ENCODE assay signal across 17 cellular contexts in genomic region chr19:46191356-46191755, GRCh38. TPM values are rescaled to one million over a fixed set of nuclear protein-coding genes. Genes with fewer than 3 reads are reported as not detected.
A peak's percentile ranks its signal among the peaks of the same experiment; 100 is the strongest.
DNase-seq lines count a peak whose midpoint lies in the region; ATAC-seq, FAIRE-seq and TF ChIP-seq lines count a peak whose summit lies in the region.
"Had no signal": no experiment of that assay in that cellular context is flagged by ENCODE, and none has a peak within 500 bp of the region (broad histone marks: within the 10 kb centered on the region; RNA-seq: fewer than 3 reads in every experiment).

No MANE protein-coding gene starts in this region.

- H3K27ac Mint-ChIP-seq in astrocyte (ENCODE audit: unreplicated experiment) (peak overlapping the region; percentile 66), neural progenitor cell (peak overlapping the region; percentile 79)
- H3K27ac Mint-ChIP-seq: CD4-positive, CD25-positive, alpha-beta regulatory T cell had no signal

- in situ Hi-C loops in HepG2 (cut with HindIII; ENCODE audit: extremely low pct_ligation_motif_present, low pct_unique_long_range_greater_than_20kb) = loop anchor here (5.0 kb wide), 2 partner anchors 109 to 169 kb away; partner anchors contain the start of gene PGLYRP1

- H2AFZ ChIP-seq in HepG2 (ENCODE audit: low read length) (no peak overlapping the region), astrocyte (ENCODE audit: low read depth, low read length) (no peak overlapping the region), neural progenitor cell (replicated peaks) (no peak overlapping the region)

- H3K36me3 ChIP-seq in right lobe of liver (no peaks in the 10 kb centered on the region), HepG2 (replicated peaks in 1 of 2; ENCODE audit: control insufficient read depth in 1 of 2, insufficient read depth in 2 of 2, low read length in 2 of 2) (no peaks in the 10 kb centered on the region), astrocyte (ENCODE audit: insufficient read depth, low read length) (no peaks in the 10 kb centered on the region), neural progenitor cell (no peaks in the 10 kb centered on the region)
- H3K36me3 ChIP-seq: BLaER1 had no signal

- BruUV-seq in HepG2 (replicated peaks; lab: Mats Ljungman, UMichigan) = no TSS peak

- H3F3A ChIP-seq in neural progenitor cell (ENCODE audit: low read depth) = no peaks in the 10 kb centered on the region

- no peak overlapping the region for H3K4me3 Mint-ChIP-seq in astrocyte (ENCODE audit: unreplicated experiment)
- H3K4me3 Mint-ChIP-seq in neural progenitor cell = no peak overlapping the region
- H3K4me3 Mint-ChIP-seq: CD4-positive, CD25-positive, alpha-beta regulatory T cell had no signal

- H3K27me3 Mint-ChIP-seq in astrocyte (ENCODE audit: low read depth, unreplicated experiment) (peaks cover 9% of the 10 kb centered on the region), neural progenitor cell (ENCODE audit: insufficient read depth, low read depth) (peaks cover 7% of the 10 kb centered on the region)

- H3K9ac ChIP-seq in HepG2 (ENCODE audit: insufficient read depth, low read depth, low read length) = no peak overlapping the region
- no peak overlapping the region for H3K9ac ChIP-seq in astrocyte (ENCODE audit: low read length)
- H3K9ac ChIP-seq in neural progenitor cell = no peak overlapping the region
- H3K9ac ChIP-seq: BLaER1 had no signal

- H3K27me3 ChIP-seq in right lobe of liver = no peaks in the 10 kb centered on the region
- peaks cover 0 to 16% of the 10 kb centered on the region in 2 experiments; a peak in 3 of 5 replicates for H3K27me3 ChIP-seq in HepG2 (ENCODE audit: control insufficient read depth in 1 of 2, insufficient read depth in 2 of 2, low read length in 2 of 2)
- H3K27me3 ChIP-seq in astrocyte (ENCODE audit: insufficient read depth, low read length) = peaks cover 51% of the 10 kb centered on the region
- H3K27me3 ChIP-seq in neural progenitor cell = no peaks in the 10 kb centered on the region
- H3K27me3 ChIP-seq: BLaER1 had no signal

- WGBS in right lobe of liver (ENCODE audit: insufficient coverage, low coverage, low lambda C conversion rate, missing lambda C conversion rate) = 80% methylated on average over 4 of the region's 4 CpGs
- WGBS in HepG2 (ENCODE audit: low lambda C conversion rate) = 50% methylated on average over 4 of the region's 4 CpGs

- no peak for ATAC-seq in right lobe of liver
- no peak for ATAC-seq in HepG2
- no peak for ATAC-seq in GM19455 (IDR thresholded peaks at IDR 0.05; ENCODE audit: unreplicated experiment)
- ATAC-seq in left lobe of liver = no peak
- ATAC-seq: GM12878, HCT116 had no signal

- TF ChIP-seq CTCF in right lobe of liver (IDR thresholded peaks at IDR 0.05) (no peak), HepG2 (CRISPR knock-in tag; IDR thresholded peaks at IDR 0.05) (no peak), astrocyte (IDR thresholded peaks at IDR 0.05; ENCODE audit: insufficient read depth, low read depth, low read length) (no peak), neural progenitor cell (IDR thresholded peaks at IDR 0.05) (no peak)

- peaks cover 2% of the 10 kb centered on the region for H3K9me3 Mint-ChIP-seq in astrocyte (ENCODE audit: unreplicated experiment)
- no peaks in the 10 kb centered on the region for H3K9me3 Mint-ChIP-seq in neural progenitor cell

- H3K4me1 ChIP-seq in right lobe of liver (peaks cover 0 to 38% (median 15%) of the 10 kb centered on the region in 4 donors), HepG2 (ENCODE audit: insufficient read depth, low read length) (peaks cover 44% of the 10 kb centered on the region), astrocyte (ENCODE audit: insufficient read depth, low read length) (peaks cover 9% of the 10 kb centered on the region), neural progenitor cell (no peaks in the 10 kb centered on the region)
- H3K4me1 ChIP-seq: BLaER1 had no signal

- H3K36me3 Mint-ChIP-seq in astrocyte (ENCODE audit: low read depth, unreplicated experiment) (peaks cover 2% of the 10 kb centered on the region), neural progenitor cell (no peaks in the 10 kb centered on the region)
- H3K36me3 Mint-ChIP-seq: CD4-positive, CD25-positive, alpha-beta regulatory T cell had no signal

- H4K20me1 ChIP-seq in HepG2 (ENCODE audit: insufficient read depth, low read length) = peaks cover 3% of the 10 kb centered on the region; the same call in 1 of the 2 replicates
- no peaks in the 10 kb centered on the region for H4K20me1 ChIP-seq in astrocyte (ENCODE audit: insufficient read depth, low read length)
- H4K20me1 ChIP-seq in neural progenitor cell (ENCODE audit: low read depth) = no peaks in the 10 kb centered on the region
- H4K20me1 ChIP-seq: BLaER1 had no signal

- TF ChIP-seq RAD21 in HepG2 (CRISPR knock-in tag; IDR thresholded peaks at IDR 0.05) = no peak

- H3K9me3 ChIP-seq in right lobe of liver = no peaks in the 10 kb centered on the region
- no peaks in the 10 kb centered on the region for H3K9me3 ChIP-seq in HepG2 (ENCODE audit: low read length)
- H3K9me3 ChIP-seq in astrocyte (ENCODE audit: insufficient read depth, low read depth, low read length) = no peaks in the 10 kb centered on the region
- no peaks in the 10 kb centered on the region for H3K9me3 ChIP-seq in neural progenitor cell (ENCODE audit: low read depth)
- H3K9me3 ChIP-seq: BLaER1 had no signal

- no peaks in the 10 kb centered on the region for H3K79me2 ChIP-seq in HepG2 (ENCODE audit: insufficient read depth, low read length)
- no peaks in the 10 kb centered on the region for H3K79me2 ChIP-seq in astrocyte (ENCODE audit: insufficient read depth, low read length)
- no peaks in the 10 kb centered on the region for H3K79me2 ChIP-seq in neural progenitor cell (ENCODE audit: low read depth)

- no peak for DNase-seq in right lobe of liver
- DNase-seq in HepG2 (ENCODE audit: low spot score) = no peak
- DNase-seq in astrocyte (ENCODE audit: low read depth) = no peak
- DNase-seq in neural progenitor cell (ENCODE audit: low spot score) = no peak
- DNase-seq in central memory CD4-positive, alpha-beta T cell = no peak
- no peak for DNase-seq in left lobe of liver (ENCODE audit: low spot score)
- DNase-seq: CD4-positive, CD25-positive, alpha-beta regulatory T cell; DMS79; IMR-90; KG1 had no signal

- H3K4me2 ChIP-seq in HepG2 (ENCODE audit: low read depth, low read length) (no peak overlapping the region), astrocyte (ENCODE audit: low read length) (no peak overlapping the region), neural progenitor cell (no peak overlapping the region)
- H3K4me2 ChIP-seq: BLaER1 had no signal

- H3K27ac ChIP-seq in right lobe of liver (peak overlapping the region in 2 of 3 donors; percentile 94), HepG2 (ENCODE audit: extremely low read length, insufficient read depth, low read length) (no peak overlapping the region), astrocyte (ENCODE audit: low read depth, low read length) (no peak overlapping the region), neural progenitor cell (no peak overlapping the region)
- H3K27ac ChIP-seq: 22Rv1, BLaER1 had no signal

- FAIRE-seq in HepG2 (lab: Jason Lieb, UNC) = no peak
- no peak for FAIRE-seq in astrocyte (lab: Jason Lieb, UNC)
- FAIRE-seq: GM12878 had no signal

- TF ChIP-seq EP300 in HepG2 (IDR thresholded peaks at IDR 0.05; ENCODE audit: low read depth in 2 of 2, low read length in 2 of 2) = no peak
- TF ChIP-seq EP300 in HepG2 (CRISPR knock-in tag; IDR thresholded peaks at IDR 0.05; ENCODE audit: borderline replicate concordance) = no peak

- TF ChIP-seq POLR2A in right lobe of liver (IDR thresholded peaks at IDR 0.05) (no peak), HepG2 (IDR thresholded peaks at IDR 0.05; ENCODE audit: insufficient read depth in 1 of 2, low read depth in 2 of 2, low read length in 2 of 2) (no peak)

- POLR2A ChIA-PET in HepG2 (lab: Yijun Ruan, JAX) = no interaction called here

- CTCF ChIA-PET in HepG2 (lab: Yijun Ruan, JAX; ENCODE audit: low intra/inter-chr PET ratio, low total read pairs) = no interaction called here

- no peak overlapping the region for H3K4me3 ChIP-seq in right lobe of liver
- no peak overlapping the region for H3K4me3 ChIP-seq in HepG2 (replicated peaks in 1 of 3; ENCODE audit: insufficient read depth in 1 of 3, low read depth in 2 of 3, low read length in 3 of 3)
- no peak overlapping the region for H3K4me3 ChIP-seq in astrocyte (ENCODE audit: insufficient read depth, low read depth, low read length)
- H3K4me3 ChIP-seq in neural progenitor cell = no peak overlapping the region
- H3K4me3 ChIP-seq: BLaER1, GM12878 had no signal

- peaks cover 37% of the 10 kb centered on the region for H3K4me1 Mint-ChIP-seq in astrocyte (ENCODE audit: low read depth, unreplicated experiment)
- no peaks in the 10 kb centered on the region for H3K4me1 Mint-ChIP-seq in neural progenitor cell
- H3K4me1 Mint-ChIP-seq: CD4-positive, CD25-positive, alpha-beta regulatory T cell had no signal

- intact Hi-C loops in right lobe of liver (cut with DNase I) = no loop called here
- intact Hi-C loops in HepG2 (cut with micrococcal nuclease; ENCODE audit: unreplicated experiment) = no loop called here

RNA-seq across cellular contexts. Expression of gene IGFL1, which starts 38.2 kb away (rescaled TPM):
- total RNA-seq in right lobe of liver (not detected), HepG2 (2016; rRNA removed; fragmentation: Illumina TruSeq; extraction: Trizol) (not detected in 2 replicates), astrocyte (not detected in 2 replicates), neural progenitor cell (ENCODE audit: low replicate concordance) (not detected in 2 replicates), left lobe of liver (not detected)
- not detected in 2 replicates for total RNA-seq in HepG2 (2016; cell fraction: cytosol; rRNA removed; fragmentation: Illumina TruSeq; extraction: Trizol; ENCODE audit: low read depth)
- not detected in 2 replicates for total RNA-seq in HepG2 (2016; cell fraction: insoluble cytoplasmic fraction; rRNA removed; fragmentation: Illumina TruSeq; extraction: Trizol)
- not detected in 2 replicates for total RNA-seq in HepG2 (2016; cell fraction: membrane; rRNA removed; fragmentation: Illumina TruSeq; extraction: Trizol)
- not detected in 2 replicates for total RNA-seq in HepG2 (2016; cell fraction: nucleus; rRNA removed; fragmentation: Illumina TruSeq; extraction: Trizol)
- polyA plus RNA-seq in HepG2 (2011; rRNA removed) = not detected in 2 replicates
- polyA plus RNA-seq in HepG2 (2011; cell fraction: cytosol; rRNA removed) = not detected in 2 replicates
- polyA plus RNA-seq in HepG2 (2011; cell fraction: nucleus; rRNA removed) = not detected in 2 replicates
- polyA plus RNA-seq in HepG2 (2012) = not detected in 2 replicates
- not detected in 2 replicates for polyA plus RNA-seq in HepG2 (2016; cell fraction: cytosol; fragmentation: Illumina TruSeq; extraction: Trizol; ENCODE audit: low read depth)
- not detected in 2 replicates for polyA plus RNA-seq in HepG2 (2016; cell fraction: insoluble cytoplasmic fraction; fragmentation: Illumina TruSeq; extraction: Trizol; ENCODE audit: low read depth)
- polyA plus RNA-seq in HepG2 (2016; cell fraction: membrane; fragmentation: Illumina TruSeq; extraction: Trizol; ENCODE audit: low read depth) = not detected in 2 replicates
- not detected in 2 replicates for polyA plus RNA-seq in HepG2 (2016; cell fraction: nucleus; fragmentation: Illumina TruSeq; extraction: Trizol; ENCODE audit: insufficient read depth, low read depth)
- polyA minus RNA-seq in HepG2 (2011; rRNA and poly(A)+ RNA removed; ENCODE audit: low replicate concordance) = 0.56 TPM in 1 of 2 replicates, not detected in the other
- polyA minus RNA-seq in HepG2 (2011; cell fraction: cytosol; rRNA and poly(A)+ RNA removed) = not detected in 2 replicates
- not detected in 2 replicates for polyA minus RNA-seq in HepG2 (2011; cell fraction: nucleus; rRNA and poly(A)+ RNA removed)
- total RNA-seq: CD4-positive, CD25-positive, alpha-beta regulatory T cell; G401; GM12878; H4; IMR-90 had no signal
- polyA plus RNA-seq: CD4-positive, CD25-positive, alpha-beta regulatory T cell; GM12878; IMR-90 had no signal

RNA-seq across cellular contexts. Expression of gene IGFL2, which starts 43.3 kb away (rescaled TPM):
- total RNA-seq in right lobe of liver (not detected), HepG2 (2016; rRNA removed; fragmentation: Illumina TruSeq; extraction: Trizol) (not detected in 2 replicates), astrocyte (9.8 and 11.3 TPM in 2 replicates), neural progenitor cell (ENCODE audit: low replicate concordance) (not detected in 2 replicates), left lobe of liver (not detected)
- not detected in 2 replicates for total RNA-seq in HepG2 (2016; cell fraction: cytosol; rRNA removed; fragmentation: Illumina TruSeq; extraction: Trizol; ENCODE audit: low read depth)
- not detected in 2 replicates for total RNA-seq in HepG2 (2016; cell fraction: insoluble cytoplasmic fraction; rRNA removed; fragmentation: Illumina TruSeq; extraction: Trizol)
- 0.62 TPM in 1 of 2 replicates, not detected in the other for total RNA-seq in HepG2 (2016; cell fraction: membrane; rRNA removed; fragmentation: Illumina TruSeq; extraction: Trizol)
- total RNA-seq in HepG2 (2016; cell fraction: nucleus; rRNA removed; fragmentation: Illumina TruSeq; extraction: Trizol) = not detected in 2 replicates
- polyA plus RNA-seq in HepG2 (2011; rRNA removed) = not detected in 2 replicates
- polyA plus RNA-seq in HepG2 (2011; cell fraction: cytosol; rRNA removed) = not detected in 2 replicates
- polyA plus RNA-seq in HepG2 (2011; cell fraction: nucleus; rRNA removed) = not detected in 2 replicates
- polyA plus RNA-seq in HepG2 (2012) = not detected in 2 replicates
- not detected in 2 replicates for polyA plus RNA-seq in HepG2 (2016; cell fraction: cytosol; fragmentation: Illumina TruSeq; extraction: Trizol; ENCODE audit: low read depth)
- polyA plus RNA-seq in HepG2 (2016; cell fraction: insoluble cytoplasmic fraction; fragmentation: Illumina TruSeq; extraction: Trizol; ENCODE audit: low read depth) = not detected in 2 replicates
- not detected in 2 replicates for polyA plus RNA-seq in HepG2 (2016; cell fraction: membrane; fragmentation: Illumina TruSeq; extraction: Trizol; ENCODE audit: low read depth)
- polyA plus RNA-seq in HepG2 (2016; cell fraction: nucleus; fragmentation: Illumina TruSeq; extraction: Trizol; ENCODE audit: insufficient read depth, low read depth) = not detected in 2 replicates
- polyA minus RNA-seq in HepG2 (2011; rRNA and poly(A)+ RNA removed; ENCODE audit: low replicate concordance) = not detected in 2 replicates
- polyA minus RNA-seq in HepG2 (2011; cell fraction: cytosol; rRNA and poly(A)+ RNA removed) = not detected in 2 replicates
- polyA minus RNA-seq in HepG2 (2011; cell fraction: nucleus; rRNA and poly(A)+ RNA removed) = not detected in 2 replicates
- total RNA-seq: CD4-positive, CD25-positive, alpha-beta regulatory T cell; GM12878; H4; IMR-90 had no signal
- polyA plus RNA-seq: IMR-90 had no signal

Comparison
In these comparisons a context has a peak if more than half of its experiments do, and no peak if none do; other contexts are left out.
1. H3K27ac ChIP-seq: peak in right lobe of liver (2 of 3); none in HepG2 (single experiment), astrocyte (single experiment) and neural progenitor cell (single experiment).